ENCODE assay signal across 7 cellular contexts in genomic region chr2:15663802-15664201, GRCh38.
"Had no signal": no experiment of that assay in that cellular context is flagged by ENCODE, and none has a peak within 500 bp of the region (broad histone marks: within the 10 kb centered on the region; RNA-seq: fewer than 3 reads in every experiment).

No MANE protein-coding gene starts in this region.

- H3K4me1 ChIP-seq: HAP-1 had no signal

- ATAC-seq: HCT116 had no signal

- H3K9me3 ChIP-seq: HAP-1 had no signal

- H3K36me3 ChIP-seq: HAP-1 had no signal

- H2AFZ ChIP-seq: GM23248 had no signal

- DNase-seq: GM23248, GOT3, H7, IMR-90 had no signal

- H3K27ac ChIP-seq: GM23248 had no signal

- FAIRE-seq: HTR-8/SVneo had no signal

- H3K4me3 ChIP-seq: GM23248, HAP-1 had no signal

- H3K9ac ChIP-seq: GM23248 had no signal
